ENCODE assay signal across 12 cellular contexts in genomic region chrX:9467181-9467580, GRCh38. TPM values are rescaled to one million over a fixed set of nuclear protein-coding genes. Genes with fewer than 3 reads are reported as not detected.
DNase-seq lines count a peak whose midpoint lies in the region; ATAC-seq and TF ChIP-seq lines count a peak whose summit lies in the region.
"Had no signal": no experiment of that assay in that cellular context is flagged by ENCODE, and none has a peak within 500 bp of the region (broad histone marks: within the 10 kb centered on the region; RNA-seq: fewer than 3 reads in every experiment).

No MANE protein-coding gene starts in this region.

- DNase-seq in astrocyte of the spinal cord (ENCODE audit: low read depth, low spot score) (no peak), natural killer cell (no peak), SJCRH30 (no peak), NCI-H510A (lab: John Stamatoyannopoulos, UW) (no peak)
- DNase-seq in stimulated activated CD8-positive, alpha-beta memory T cell treated with anti-CD3 and anti-CD28 coated beads, Interleukin-4, amount 100 ng/mL, for 48 hours = no peak
- DNase-seq: DMS 273 treated with DMSO at 0.1 percent for 48 hours, esophagus squamous epithelium, sigmoid colon had no signal

- intact Hi-C loops in natural killer cell (cut with micrococcal nuclease) = no loop called here

- H3K9ac ChIP-seq in BLaER1 (peak overlapping the region; percentile 55; the same call in 1 of the 2 replicates), HUES6 (ENCODE audit: low read length) (no peak overlapping the region)

- H3K27ac Mint-ChIP-seq in natural killer cell = no peak overlapping the region

- ATAC-seq in natural killer cell (no peak), GM18505 (IDR thresholded peaks at IDR 0.05; ENCODE audit: unreplicated experiment) (no peak)
- ATAC-seq: left lobe of liver had no signal

- H3K36me3 Mint-ChIP-seq in natural killer cell = no peaks in the 10 kb centered on the region

- H3K36me3 ChIP-seq in BLaER1 (peaks cover 42% of the 10 kb centered on the region), HUES6 (ENCODE audit: control insufficient read depth, insufficient read depth, low read length) (peaks cover 3% of the 10 kb centered on the region; the same call in 1 of the 2 replicates), SJCRH30 (peaks cover 9% of the 10 kb centered on the region; the same call in 1 of the 2 replicates)
- H3K36me3 ChIP-seq: esophagus squamous epithelium, sigmoid colon had no signal

- H3K4me1 Mint-ChIP-seq in natural killer cell = peaks cover 28 to 32% of the 10 kb centered on the region in 2 donors

- H4K20me1 ChIP-seq in BLaER1 = peaks cover 61% of the 10 kb centered on the region

- H3K4me3 ChIP-seq in BLaER1 (peak overlapping the region; percentile 82), HUES6 (ENCODE audit: low read depth, low read length) (peak overlapping the region; percentile 59), astrocyte of the spinal cord (ENCODE audit: low read depth, low read length) (peak overlapping the region; percentile 1), SJCRH30 (no peak overlapping the region)

- peaks cover 7% of the 10 kb centered on the region for H3K9me3 ChIP-seq in BLaER1
- no peaks in the 10 kb centered on the region for H3K9me3 ChIP-seq in HUES6 (ENCODE audit: control insufficient read depth, insufficient read depth, low read depth, low read length)
- H3K9me3 ChIP-seq in SJCRH30 (replicated peaks) = no peaks in the 10 kb centered on the region
- H3K9me3 ChIP-seq: esophagus squamous epithelium, sigmoid colon had no signal

- H3K27me3 Mint-ChIP-seq in natural killer cell (ENCODE audit: low read depth in 2 of 2) = peaks cover 0 to 8% of the 10 kb centered on the region in 2 donors

- H3K27me3 ChIP-seq in BLaER1 = no peaks in the 10 kb centered on the region
- peaks cover 21% of the 10 kb centered on the region for H3K27me3 ChIP-seq in HUES6 (ENCODE audit: control insufficient read depth, insufficient read depth, low read length)
- H3K27me3 ChIP-seq in SJCRH30 = no peaks in the 10 kb centered on the region
- H3K27me3 ChIP-seq: esophagus squamous epithelium, sigmoid colon had no signal

- H3K4me1 ChIP-seq in BLaER1 (peaks cover 37% of the 10 kb centered on the region), HUES6 (ENCODE audit: control insufficient read depth, insufficient read depth, low read length) (peaks cover 32% of the 10 kb centered on the region), SJCRH30 (peaks cover 5% of the 10 kb centered on the region)

- peak overlapping the region; percentile 40 for H3K4me3 Mint-ChIP-seq in natural killer cell

- H3K4me2 ChIP-seq in BLaER1 = peak overlapping the region; percentile 74

- H3K27ac ChIP-seq in BLaER1 = no peak overlapping the region
- H3K27ac ChIP-seq in HUES6 (ENCODE audit: low read depth, low read length) = no peak overlapping the region
- H3K27ac ChIP-seq in SJCRH30 = no peak overlapping the region

- TF ChIP-seq POLR2A in GM18505 (IDR thresholded peaks at IDR 0.05; ENCODE audit: borderline replicate concordance, extremely low read depth, insufficient read depth, insufficient read length) = no peak

- H3K9me3 Mint-ChIP-seq in natural killer cell = no peaks in the 10 kb centered on the region

- TF ChIP-seq CTCF in astrocyte of the spinal cord (IDR thresholded peaks at IDR 0.05; ENCODE audit: low read depth, low read length) (no peak), natural killer cell (IDR thresholded peaks at IDR 0.05) (no peak)

- in situ Hi-C loops in astrocyte of the spinal cord (cut with HindIII; ENCODE audit: low sequenced_read_pairs) = no loop called here

RNA-seq across cellular contexts. Expression of gene TBL1X, which starts 2.3 kb away (rescaled TPM):
- total RNA-seq in natural killer cell = 10 to 100 TPM; 21.9 to 43.8 (median 32.7) TPM
- 26.1 and 26.3 TPM in 2 replicates for total RNA-seq in SJCRH30 (2014; rRNA removed; shearing (Covaris generic))
